In the genomic region with DNA sequence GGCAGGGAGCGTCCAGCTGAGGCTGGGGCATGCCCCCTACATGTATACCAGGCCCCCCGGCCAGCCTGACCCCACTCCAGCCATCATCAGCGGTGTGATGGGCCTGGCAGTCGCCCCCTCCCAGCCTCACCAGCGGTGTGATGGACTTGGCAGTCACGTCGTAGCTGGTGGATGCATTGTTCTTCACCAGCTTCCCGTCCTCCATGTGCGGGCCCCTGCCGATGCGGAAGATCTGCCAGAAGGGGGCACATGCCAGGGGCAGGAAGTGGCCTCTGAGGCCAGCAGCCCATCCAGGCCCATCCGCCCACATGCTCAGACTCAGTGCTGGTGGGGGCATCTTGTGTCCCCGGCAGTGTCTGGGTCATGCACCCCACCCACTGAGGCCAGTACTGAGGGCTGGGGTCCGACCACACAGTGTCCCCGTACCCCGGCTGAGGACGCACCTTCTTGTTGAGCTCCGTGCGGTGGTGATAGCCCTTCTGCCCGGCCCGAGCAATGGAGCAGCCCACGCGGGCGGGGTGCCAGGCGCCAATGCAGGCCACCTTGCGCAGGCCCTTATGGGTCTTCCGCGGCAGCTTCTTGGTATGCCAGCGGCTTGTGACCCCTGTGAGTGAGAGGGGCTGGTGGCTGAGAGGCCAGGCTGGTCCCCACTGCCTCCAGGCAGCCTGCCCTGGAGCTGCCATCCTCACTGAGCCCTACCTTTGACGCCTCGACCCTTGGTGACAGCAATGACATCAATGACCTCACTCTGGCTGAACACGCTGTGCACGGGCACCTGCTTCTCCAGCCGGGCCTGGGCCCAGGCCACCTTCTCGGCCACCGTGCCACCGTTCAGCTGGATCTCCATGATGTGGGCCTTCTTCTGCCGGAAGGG, we compare ENCODE assay signal across 1 cellular context.
TF ChIP-seq lines count a peak whose summit lies in the region.

No MANE protein-coding gene starts in this region.

TF ChIP-seq in IMR-90, 13 proteins besides CTCF, POLR2A, EP300 and RAD21 (continued from another document):
- TF ChIP-seq RFX5 (IDR thresholded peaks at IDR 0.05; ENCODE audit: low read depth, low read length) (no peak), BHLHE40 (IDR thresholded peaks at IDR 0.05; ENCODE audit: low read depth, low read length) (no peak), USF2 (IDR thresholded peaks at IDR 0.05; ENCODE audit: low read depth, low read length) (no peak), ELK1 (IDR thresholded peaks at IDR 0.05; ENCODE audit: borderline replicate concordance, low read depth, low read length) (no peak), SMC3 (IDR thresholded peaks at IDR 0.05; ENCODE audit: low read depth, low read length) (no peak), MAZ (IDR thresholded peaks at IDR 0.05; ENCODE audit: borderline replicate concordance, low read depth, low read length) (no peak), RCOR1 (IDR thresholded peaks at IDR 0.05; ENCODE audit: insufficient replicate concordance, low read length) (no peak), FOS (IDR thresholded peaks at IDR 0.05; ENCODE audit: low read depth, low read length) (no peak), NFE2L2 (IDR thresholded peaks at IDR 0.05; ENCODE audit: low read depth, low read length) (no peak), MAFK (IDR thresholded peaks at IDR 0.05; ENCODE audit: low read depth, low read length) (no peak)
